In genomic region chr13:29361716-29362115, GRCh38 we compare ENCODE assay signal across 22 cellular contexts.
"Had no signal": no experiment of that assay in that cellular context is flagged by ENCODE, and none has a peak within 500 bp of the region (broad histone marks: within the 10 kb centered on the region; RNA-seq: fewer than 3 reads in every experiment).

No MANE protein-coding gene starts in this region.

- H3K4me2 ChIP-seq: smooth muscle cell had no signal

- DNase-seq: dermis blood vessel endothelial cell; effector memory CD4-positive, alpha-beta T cell; esophagus squamous epithelium; foreskin melanocyte; hypothalamus; immature natural killer cell; left ventricle myocardium superior; lower lobe of right lung; natural killer cell; stimulated activated CD4-positive, alpha-beta T cell treated with anti-CD3 and anti-CD28 coated beads, Interleukin-12 subunit alpha, Interleukin-12 subunit beta, amount 100 ng/mL, for 4 hours; stimulated activated CD4-positive, alpha-beta T cell treated with anti-CD3 and anti-CD28 coated beads, Interleukin-1b, Interleukin-23, amount 100 ng/mL, for 48 hours; stimulated activated CD4-positive, alpha-beta T cell treated with anti-CD3 and anti-CD28 coated beads, Interleukin-4, amount 100 ng/mL, for 4 hours; transverse colon had no signal

- H3K9me3 ChIP-seq: esophagus squamous epithelium, lower lobe of right lung, neutrophil, prostate gland, right atrium auricular region, transverse colon, vagina had no signal

- ATAC-seq: left ventricle myocardium superior; lower lobe of right lung; natural killer cell; sciatic nerve; stimulated activated memory B cell treated with anti-CD40 and anti-IgM and Interleukin-4, amounts not matched to agents 10 μg/mL and 1 μg/mL and 100 μg/mL, for 72 hours had no signal

- H3K4me3 ChIP-seq: coronary artery, esophagus squamous epithelium, lower lobe of right lung, prostate gland, right atrium auricular region, smooth muscle cell, transverse colon, vagina had no signal

- H3K4me1 ChIP-seq: esophagus squamous epithelium, lower lobe of right lung, parathyroid adenoma, prostate gland, right atrium auricular region, transverse colon, vagina had no signal

- H3K79me2 ChIP-seq: parathyroid adenoma had no signal

- H3K27me3 ChIP-seq: right atrium auricular region, transverse colon, vagina had no signal

- H3K36me3 ChIP-seq: esophagus squamous epithelium, lower lobe of right lung, neutrophil, prostate gland, right atrium auricular region, transverse colon, vagina had no signal

- H3K9ac ChIP-seq: parathyroid adenoma had no signal

- H3K27ac ChIP-seq: coronary artery, esophagus squamous epithelium, lower lobe of right lung, neutrophil, parathyroid adenoma, prostate gland, right atrium auricular region, transverse colon, vagina had no signal

- H2AFZ ChIP-seq: parathyroid adenoma had no signal
